27 cellular contexts compared by ENCODE assay signal in genomic region chr18:10417679-10418078, GRCh38. TPM values are rescaled to one million over a fixed set of nuclear protein-coding genes. Genes with fewer than 3 reads are reported as not detected.
DNase-seq lines count a peak whose midpoint lies in the region; ATAC-seq and TF ChIP-seq lines count a peak whose summit lies in the region.
"Had no signal": no experiment of that assay in that cellular context is flagged by ENCODE, and none has a peak within 500 bp of the region (broad histone marks: within the 10 kb centered on the region; RNA-seq: fewer than 3 reads in every experiment).

No MANE protein-coding gene starts in this region.

- no peak overlapping the region for H3K4me3 ChIP-seq in RWPE2 (ENCODE audit: severe bottlenecking)
- no peak overlapping the region for H3K4me3 ChIP-seq in left lung
- H3K4me3 ChIP-seq in tibial nerve, result no peak overlapping the region
- H3K4me3 ChIP-seq in ovary, result no peak overlapping the region
- H3K4me3 ChIP-seq: body of pancreas, spleen, transverse colon had no signal

- H3K36me3 ChIP-seq in RWPE2 (ENCODE audit: low read depth) (no peaks in the 10 kb centered on the region), left lung (no peaks in the 10 kb centered on the region), tibial nerve (no peaks in the 10 kb centered on the region), ovary (no peaks in the 10 kb centered on the region)
- H3K36me3 ChIP-seq: spleen, transverse colon had no signal

- ATAC-seq in RWPE2 (ENCODE audit: low read depth), result no peak
- ATAC-seq in left lung, result peak; percentile 22
- ATAC-seq in HG03571 (IDR thresholded peaks at IDR 0.05; ENCODE audit: unreplicated experiment), result no peak
- no peak for ATAC-seq in GM19023 (IDR thresholded peaks at IDR 0.05; ENCODE audit: unreplicated experiment)
- ATAC-seq: activated naive CD4-positive, alpha-beta T cell treated with anti-CD3 and anti-CD28 coated beads, Interleukin-2, amount 50 U/mL, for 72 hours; activated T-helper 17 cell treated with anti-CD3 and anti-CD28 coated beads, Interleukin-2, amount 50 U/mL, for 72 hours; body of pancreas had no signal

- TF ChIP-seq POLR2A in tibial nerve (IDR thresholded peaks at IDR 0.05) (no peak), ovary (IDR thresholded peaks at IDR 0.05) (no peak)

- intact Hi-C loops in left lung (cut with DNase I), result no loop called here
- intact Hi-C loops in ovary (cut with DNase I), result no loop called here

- H3K27me3 ChIP-seq in RWPE2 (ENCODE audit: insufficient read depth, poor library complexity, severe bottlenecking), result no peaks in the 10 kb centered on the region
- no peaks in the 10 kb centered on the region for H3K27me3 ChIP-seq in left lung
- H3K27me3 ChIP-seq in tibial nerve, result no peaks in the 10 kb centered on the region
- H3K27me3 ChIP-seq in ovary, result no peaks in the 10 kb centered on the region
- H3K27me3 ChIP-seq: body of pancreas, spleen, transverse colon had no signal

- TF ChIP-seq EP300 in tibial nerve (IDR thresholded peaks at IDR 0.05), result peak; percentile 47 to 84
- TF ChIP-seq EP300 in ovary (IDR thresholded peaks at IDR 0.05), result no peak

- DNase-seq in RWPE2 (ENCODE audit: low spot score) (no peak), epithelial cell of prostate (ENCODE audit: low read depth, low spot score) (no peak), left lung (no peak), tibial nerve (ENCODE audit: low spot score in 2 of 2) (peak in 1 of 2 donors; percentile 43), ovary (no peak)
- DNase-seq in stimulated activated CD8-positive, alpha-beta memory T cell treated with anti-CD3 and anti-CD28 coated beads, Interleukin-4, amount 100 ng/mL, for 48 hours, result no peak
- DNase-seq: activated B cell treated with CpG ODN at 0.5 μM for 24 hours; activated CD4-positive, alpha-beta T cell treated with anti-CD3 and anti-CD28 coated beads, Interleukin-2, amount 50 U/mL, for 4 hours; activated CD8-positive, alpha-beta memory T cell treated with anti-CD3 and anti-CD28 coated beads, Interleukin-2, amount 50 U/mL, for 48 hours; body of pancreas; effector CD4-positive, alpha-beta T cell; HCEC 1CT; naive B cell; NCI-H1105 treated with DMSO at 0.1 percent for 48 hours; NCI-H2029 treated with DMSO at 0.1 percent for 48 hours; NCI-H82; SHP77; spleen; stimulated activated CD4-positive, alpha-beta T cell treated with anti-CD3 and anti-CD28 coated beads, Interleukin-4, amount 100 ng/mL, for 1 hour; stimulated activated naive CD4-positive, alpha-beta T cell; T1000; transverse colon had no signal

- peak overlapping the region; percentile 27 for H3K27ac ChIP-seq in RWPE2 (ENCODE audit: poor library complexity, severe bottlenecking)
- H3K27ac ChIP-seq in epithelial cell of prostate, result peak overlapping the region; percentile 55
- no peak overlapping the region for H3K27ac ChIP-seq in left lung
- H3K27ac ChIP-seq in tibial nerve, result peak overlapping the region in 3 of 4 donors; percentile 32 to 65 (median 62)
- H3K27ac ChIP-seq in ovary, result no peak overlapping the region
- H3K27ac ChIP-seq: body of pancreas, spleen, transverse colon had no signal

- TF ChIP-seq CTCF in RWPE2 (IDR thresholded peaks at IDR 0.05; ENCODE audit: poor library complexity, severe bottlenecking) (no peak), left lung (IDR thresholded peaks at IDR 0.05) (no peak), tibial nerve (IDR thresholded peaks at IDR 0.05) (no peak), ovary (IDR thresholded peaks at IDR 0.05) (no peak)

- H3K4me1 ChIP-seq in RWPE2 (ENCODE audit: insufficient read depth, poor library complexity, severe bottlenecking), result peaks cover 23% of the 10 kb centered on the region
- H3K4me1 ChIP-seq in left lung, result no peaks in the 10 kb centered on the region
- peaks cover 0 to 33% (median 1%) of the 10 kb centered on the region in 4 donors for H3K4me1 ChIP-seq in tibial nerve
- peaks cover 2% of the 10 kb centered on the region for H3K4me1 ChIP-seq in ovary (ENCODE audit: insufficient read depth)
- H3K4me1 ChIP-seq: body of pancreas, spleen, transverse colon had no signal

- H3K9me3 ChIP-seq in RWPE2 (ENCODE audit: severe bottlenecking), result no peaks in the 10 kb centered on the region
- peaks cover 0 to 3% of the 10 kb centered on the region in 2 donors for H3K9me3 ChIP-seq in left lung
- H3K9me3 ChIP-seq in tibial nerve, result peaks cover 0 to 6% (median 0%) of the 10 kb centered on the region in 4 donors
- no peaks in the 10 kb centered on the region for H3K9me3 ChIP-seq in ovary
- H3K9me3 ChIP-seq: body of pancreas, transverse colon had no signal

RNA-seq across cellular contexts. Expression of gene APCDD1, which starts 36.8 kb away (rescaled TPM):
- total RNA-seq in left lung (10 to 100 TPM; 27.6 to 49.0 TPM), tibial nerve (100 to 1,000 TPM in 2 of 4 donors, 10 to 100 TPM in 2; 46.2 to 154 (median 101) TPM), ovary (100 to 1,000 TPM in 1 of 7 donors, 10 to 100 TPM in 6; 21.1 to 112 (median 60.6) TPM)
- polyA plus RNA-seq in ovary, result 10 to 100 TPM; 50.0 to 67.4 TPM
- total RNA-seq: activated naive CD4-positive, alpha-beta T cell treated with anti-CD3 and anti-CD28 coated beads, Interleukin-2, amount 50 U/mL, for 72 hours; activated T-helper 17 cell treated with anti-CD3 and anti-CD28 coated beads, Interleukin-2, amount 50 U/mL, for 72 hours; epithelial cell of proximal tubule had no signal

Comparison
In these comparisons a context has a peak if more than half of its experiments do, and no peak if none do; other contexts are left out.
1. H3K27ac ChIP-seq: peak in RWPE2 (single experiment), epithelial cell of prostate (single experiment) and tibial nerve (3 of 4); none in left lung (0 of 2) and ovary (0 of 2).